Comparison of ENCODE assay signal across 7 cellular contexts in the genomic region with DNA sequence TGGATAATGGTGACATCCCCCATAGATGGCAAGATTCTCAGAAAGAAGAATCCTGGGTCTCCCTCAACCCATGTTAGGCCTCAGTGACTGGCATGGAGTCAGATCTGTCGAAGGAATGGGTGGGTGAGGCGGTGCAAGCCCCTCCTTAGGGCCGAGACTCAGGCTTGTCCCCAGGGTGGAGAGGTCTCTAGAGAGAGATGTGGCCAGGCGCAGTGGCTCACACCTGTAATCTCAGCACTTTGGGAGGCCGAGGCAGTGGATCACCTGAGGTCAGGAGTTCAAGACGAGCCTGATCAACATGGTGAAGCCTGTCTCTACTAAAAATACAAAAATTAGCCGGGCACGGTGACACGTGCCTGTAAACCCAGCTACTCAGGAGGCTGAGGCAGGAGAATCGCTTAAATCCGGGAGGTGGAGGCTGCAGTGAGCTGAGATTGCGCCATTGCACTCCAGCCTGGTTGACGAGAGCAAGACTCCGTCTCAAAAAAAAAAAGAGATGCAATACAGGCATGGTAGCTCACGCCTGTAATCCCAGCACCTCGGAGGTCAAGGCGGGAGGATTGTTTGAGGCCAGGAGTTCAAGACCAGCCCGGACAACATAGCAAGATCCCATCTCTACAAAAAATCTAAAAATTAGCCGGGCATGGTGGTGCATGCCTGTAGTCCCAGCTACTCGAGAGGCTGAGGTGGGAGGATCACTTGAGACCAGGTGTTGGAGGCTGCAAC. TPM values are rescaled to one million over a fixed set of nuclear protein-coding genes. Genes with fewer than 3 reads are reported as not detected.
A peak's percentile ranks its signal among the peaks of the same experiment; 100 is the strongest.
DNase-seq lines count a peak whose midpoint lies in the region; ATAC-seq and TF ChIP-seq lines count a peak whose summit lies in the region.
"Not testable (repeated sequence)": the region's sequence is repeated elsewhere in the genome, so short reads cannot be mapped to it uniquely, and the experiment has no call there.

No MANE protein-coding gene starts in this region.

- H2AFZ ChIP-seq in GM23338; neural progenitor cell (replicated peaks): not testable (repeated sequence)

- POLR2A ChIA-PET in activated naive CD8-positive, alpha-beta T cell treated with anti-CD3 and anti-CD28 coated beads, Interleukin-2, amount 10 ng/mL, durations not matched to agents 7 days and 5 days (lab: Charles Lee) = not testable (repeated sequence)

- not testable (repeated sequence) for H3K9me2 ChIP-seq in GM23338 (ENCODE audit: insufficient read depth)

- peak overlapping the region; percentile 75 for H3K9ac ChIP-seq in NT2/D1 (ENCODE audit: insufficient read length, low read depth)
- H3K9ac ChIP-seq in endodermal cell (ENCODE audit: extremely low read depth, low read length, poor library complexity, severe bottlenecking); neural progenitor cell: not testable (repeated sequence)

- not testable (repeated sequence) for H3K36me3 ChIP-seq in GM23338 (ENCODE audit: insufficient read depth); NT2/D1 (ENCODE audit: insufficient read depth, insufficient read length, low read length); endodermal cell (ENCODE audit: control insufficient read depth, insufficient read depth, low read length); neural progenitor cell; sigmoid colon

- peaks cover 17% of the 10 kb centered on the region for H3K4me1 ChIP-seq in GM23338 (ENCODE audit: insufficient read depth)
- peaks cover 17% of the 10 kb centered on the region for H3K4me1 ChIP-seq in NT2/D1 (ENCODE audit: insufficient read depth, insufficient read length)
- H3K4me1 ChIP-seq in endodermal cell (ENCODE audit: control insufficient read depth, insufficient read depth, low read length) = not testable (repeated sequence)
- peaks cover 15% of the 10 kb centered on the region for H3K4me1 ChIP-seq in neural progenitor cell
- peaks cover 0 to 22% (median 19%) of the 10 kb centered on the region in 4 donors for H3K4me1 ChIP-seq in sigmoid colon

- not testable (repeated sequence) for H4K20me1 ChIP-seq in GM23338 (replicated peaks; ENCODE audit: insufficient read depth); neural progenitor cell (ENCODE audit: low read depth)

- H3K4me1 Mint-ChIP-seq in GM23338 = peaks cover 35% of the 10 kb centered on the region
- peaks cover 11% of the 10 kb centered on the region for H3K4me1 Mint-ChIP-seq in activated naive CD8-positive, alpha-beta T cell treated with anti-CD3 and anti-CD28 coated beads, Interleukin-2, amount 10 ng/mL, durations not matched to agents 7 days and 5 days
- peaks cover 21% of the 10 kb centered on the region for H3K4me1 Mint-ChIP-seq in endodermal cell
- peaks cover 30% of the 10 kb centered on the region for H3K4me1 Mint-ChIP-seq in neural progenitor cell

- not testable (repeated sequence) for DNase-seq in GM23338 (ENCODE audit: low spot score); NT2/D1 (ENCODE audit: low read depth, low spot score); endodermal cell; neural progenitor cell (ENCODE audit: low spot score)
- DNase-seq in activated naive CD8-positive, alpha-beta T cell treated with anti-CD3 and anti-CD28 coated beads, Interleukin-2, amount 10 ng/mL, durations not matched to agents 7 days and 5 days = peak; percentile 23
- DNase-seq in left lobe of liver (ENCODE audit: low spot score) (peak; percentile 23), sigmoid colon (peak; percentile 56)

- H3K9me3 ChIP-seq in NT2/D1 (ENCODE audit: insufficient read depth, low read length); endodermal cell (ENCODE audit: control insufficient read depth, low read length); neural progenitor cell (ENCODE audit: low read depth); sigmoid colon: not testable (repeated sequence)

- peaks cover 13% of the 10 kb centered on the region for H3K27me3 Mint-ChIP-seq in GM23338 (ENCODE audit: insufficient read depth, low read depth, poor library complexity)
- not testable (repeated sequence) for H3K27me3 Mint-ChIP-seq in activated naive CD8-positive, alpha-beta T cell treated with anti-CD3 and anti-CD28 coated beads, Interleukin-2, amount 10 ng/mL, durations not matched to agents 7 days and 5 days; endodermal cell (ENCODE audit: insufficient read depth); neural progenitor cell (ENCODE audit: insufficient read depth, low read depth)

- not testable (repeated sequence) for TF ChIP-seq EP300 in sigmoid colon (IDR thresholded peaks at IDR 0.05)

- not testable (repeated sequence) for H3K9me3 Mint-ChIP-seq in GM23338; activated naive CD8-positive, alpha-beta T cell treated with anti-CD3 and anti-CD28 coated beads, Interleukin-2, amount 10 ng/mL, durations not matched to agents 7 days and 5 days; endodermal cell; neural progenitor cell

- ATAC-seq in GM23338; activated naive CD8-positive, alpha-beta T cell treated with anti-CD3 and anti-CD28 coated beads, Interleukin-2, amount 10 ng/mL, durations not matched to agents 7 days and 5 days (ENCODE audit: low read depth); left lobe of liver: not testable (repeated sequence)

- H3K27ac Mint-ChIP-seq in GM23338; activated naive CD8-positive, alpha-beta T cell treated with anti-CD3 and anti-CD28 coated beads, Interleukin-2, amount 10 ng/mL, durations not matched to agents 7 days and 5 days; endodermal cell: not testable (repeated sequence)
- H3K27ac Mint-ChIP-seq in neural progenitor cell = peak overlapping the region; percentile 81

- H3K4me3 ChIP-seq in GM23338; NT2/D1 (ENCODE audit: insufficient read length, low read depth); endodermal cell (ENCODE audit: low read length); neural progenitor cell; sigmoid colon: not testable (repeated sequence)

- TF ChIP-seq POLR2A in sigmoid colon (IDR thresholded peaks at IDR 0.05) = not testable (repeated sequence)

- TF ChIP-seq CTCF in GM23338 (conservative IDR thresholded peaks at IDR 0.05; ENCODE audit: low read depth in 2 of 2); endodermal cell (conservative IDR thresholded peaks at IDR 0.05); neural progenitor cell (IDR thresholded peaks at IDR 0.05); sigmoid colon (IDR thresholded peaks at IDR 0.05): not testable (repeated sequence)

- not testable (repeated sequence) for H3K27me3 ChIP-seq in GM23338 (ENCODE audit: insufficient read depth); NT2/D1 (ENCODE audit: insufficient read depth, insufficient read length); endodermal cell (ENCODE audit: control insufficient read depth, insufficient read depth, low read length, poor library complexity, severe bottlenecking); neural progenitor cell; sigmoid colon

- intact Hi-C loops in sigmoid colon (cut with DNase I) = loop anchor here (2.0 kb wide), 1 partner anchor 593 kb away; no protein-coding TSS in a partner anchor

- H3F3A ChIP-seq in GM23338 (replicated peaks; ENCODE audit: low read depth) (peaks cover 13% of the 10 kb centered on the region; the same call in 1 of the 2 replicates), neural progenitor cell (ENCODE audit: low read depth) (peaks cover 33% of the 10 kb centered on the region)

- H3K79me2 ChIP-seq in GM23338 (replicated peaks; ENCODE audit: insufficient read depth); neural progenitor cell (ENCODE audit: low read depth): not testable (repeated sequence)

- H3K36me3 Mint-ChIP-seq in GM23338 (ENCODE audit: low read depth); activated naive CD8-positive, alpha-beta T cell treated with anti-CD3 and anti-CD28 coated beads, Interleukin-2, amount 10 ng/mL, durations not matched to agents 7 days and 5 days; endodermal cell (ENCODE audit: low read depth); neural progenitor cell: not testable (repeated sequence)

- H3K4me2 ChIP-seq in GM23338 = peak overlapping the region; percentile 33
- H3K4me2 ChIP-seq in neural progenitor cell = not testable (repeated sequence)

- not testable (repeated sequence) for H3K4me3 Mint-ChIP-seq in GM23338; activated naive CD8-positive, alpha-beta T cell treated with anti-CD3 and anti-CD28 coated beads, Interleukin-2, amount 10 ng/mL, durations not matched to agents 7 days and 5 days; endodermal cell; neural progenitor cell

- H3K27ac ChIP-seq in GM23338 (ENCODE audit: low read depth) = peak overlapping the region; percentile 85
- peak overlapping the region; percentile 93 for H3K27ac ChIP-seq in endodermal cell (ENCODE audit: low read depth, low read length)
- H3K27ac ChIP-seq in neural progenitor cell = not testable (repeated sequence)
- H3K27ac ChIP-seq in sigmoid colon = peak overlapping the region in 3 of 4 donors; percentile 33 to 44 (median 42)

- 91 to 96% methylated on average over 7 to 20 of the region's 20 CpGs for WGBS in endodermal cell (ENCODE audit: insufficient coverage in 1 of 2, insufficient read length in 1 of 2), 2 experiments
- WGBS in sigmoid colon, 2 donors = 94 to 96% methylated on average over 20 of the region's 20 CpGs

RNA-seq across cellular contexts. Expression of a gene that starts 37.2 kb away (rescaled TPM):
- 138 and 159 TPM in 2 replicates for total RNA-seq in GM23338 (2014; rRNA removed; shearing (Covaris generic))
- 116 and 138 TPM in 2 replicates for polyA plus RNA-seq in GM23338 (2016; fragmentation: Nextera tagmentation; extraction: Ambion mirVana)
- 10 to 100 TPM; 81.2 to 95.5 TPM for total RNA-seq in activated naive CD8-positive, alpha-beta T cell treated with anti-CD3 and anti-CD28 coated beads, Interleukin-2, amount 10 ng/mL, durations not matched to agents 7 days and 5 days
- 100 to 1,000 TPM; 237 to 252 TPM for total RNA-seq in endodermal cell
- 237 TPM for polyA plus RNA-seq in endodermal cell (2013, experiment 1 of 2)
- 220 TPM for polyA plus RNA-seq in endodermal cell (2013, experiment 2 of 2)
- 48.7 TPM for total RNA-seq in left lobe of liver
- 154 and 212 TPM in 2 replicates for total RNA-seq in neural progenitor cell (ENCODE audit: low replicate concordance)
- total RNA-seq in sigmoid colon = 100 to 1,000 TPM in 2 of 4 donors, 10 to 100 TPM in 2; 72.0 to 128 (median 112) TPM
- 10 to 100 TPM; 49.0 to 79.3 (median 68.5) TPM for polyA plus RNA-seq in sigmoid colon
